ENCODE assay signal across 2 cellular contexts in the genomic region with DNA sequence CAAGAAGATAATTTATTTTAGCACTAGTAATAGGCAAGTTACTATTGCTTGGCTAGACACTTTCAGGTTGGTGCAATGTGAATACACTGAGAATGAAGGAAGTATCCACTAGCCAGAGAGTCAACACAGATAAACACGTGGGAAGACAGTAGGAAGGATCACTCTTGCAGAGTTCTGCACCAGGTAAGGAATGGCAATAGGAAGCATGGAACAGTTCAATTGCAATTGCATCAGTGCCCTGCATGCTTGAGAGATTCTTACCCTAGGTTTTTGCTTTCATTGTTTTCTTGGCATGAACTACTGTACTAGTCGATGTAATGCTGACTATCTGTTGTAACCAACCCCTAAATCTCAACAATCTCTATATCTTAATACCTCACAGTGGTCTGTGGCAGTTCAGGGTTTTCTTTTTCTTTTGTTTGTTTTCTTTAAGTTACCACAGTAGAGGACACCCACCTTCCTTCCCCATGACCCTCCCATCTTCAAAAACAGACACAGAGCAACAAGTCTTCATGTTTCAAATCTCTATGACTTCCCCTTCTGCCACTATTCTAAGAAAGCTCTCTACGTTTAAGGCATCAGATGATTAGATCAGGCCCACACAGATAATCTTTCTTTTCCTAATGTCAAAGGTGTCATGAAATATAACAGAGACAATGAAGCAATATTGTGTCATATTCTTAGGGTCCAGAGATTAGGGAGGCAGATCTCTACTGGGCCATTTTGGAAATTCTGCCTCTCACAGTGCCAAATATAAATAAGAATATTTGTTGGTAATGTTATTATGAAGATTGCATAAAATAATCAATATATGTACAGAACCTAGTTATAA.
TF ChIP-seq lines count a peak whose summit lies in the region.

No MANE protein-coding gene starts in this region.

TF ChIP-seq in endothelial cell of umbilical vein, 7 proteins besides CTCF, POLR2A, EP300 and RAD21:
- TF ChIP-seq FOS (IDR thresholded peaks at IDR 0.05; ENCODE audit: borderline replicate concordance, insufficient read depth, low read length) (no peak), JUN (IDR thresholded peaks at IDR 0.05; ENCODE audit: borderline replicate concordance, insufficient read depth, insufficient read length, low read depth) (no peak), MYC (IDR thresholded peaks at IDR 0.05; ENCODE audit: low read depth, low read length) (no peak), GATA2 (IDR thresholded peaks at IDR 0.05; ENCODE audit: insufficient read depth, insufficient read length, low read depth, low read length) (no peak), EZH2 (IDR thresholded peaks at IDR 0.05; ENCODE audit: borderline replicate concordance, low read depth, low read length, severe bottlenecking) (no peak), POLR2AphosphoS5 (IDR thresholded peaks at IDR 0.05; ENCODE audit: insufficient read depth, low read depth, low read length) (no peak)
- TF ChIP-seq, protein P1, sequence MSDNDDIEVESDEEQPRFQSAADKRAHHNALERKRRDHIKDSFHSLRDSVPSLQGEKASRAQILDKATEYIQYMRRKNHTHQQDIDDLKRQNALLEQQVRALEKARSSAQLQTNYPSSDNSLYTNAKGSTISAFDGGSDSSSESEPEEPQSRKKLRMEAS (IDR thresholded peaks at IDR 0.05; ENCODE audit: insufficient read depth, insufficient read length): no peak

TF ChIP-seq in HepG2, 621 proteins besides CTCF, POLR2A, EP300 and RAD21:
- TF ChIP-seq ONECUT2 (CRISPR knock-in tag; IDR thresholded peaks at IDR 0.05) (no peak), CEBPB (IDR thresholded peaks at IDR 0.05; ENCODE audit: borderline replicate concordance, low read depth, low read length) (0 out of 2 replicates have a peak, but pooled peaks have one; percentile 2), ZNF816 (CRISPR knock-in tag; IDR thresholded peaks at IDR 0.05; ENCODE audit: borderline replicate concordance) (0 out of 2 replicates have a peak, but pooled peaks have one; percentile 13), ZNF598 (CRISPR knock-in tag; IDR thresholded peaks at IDR 0.05; ENCODE audit: borderline replicate concordance) (no peak)
- TF ChIP-seq, protein P2, sequence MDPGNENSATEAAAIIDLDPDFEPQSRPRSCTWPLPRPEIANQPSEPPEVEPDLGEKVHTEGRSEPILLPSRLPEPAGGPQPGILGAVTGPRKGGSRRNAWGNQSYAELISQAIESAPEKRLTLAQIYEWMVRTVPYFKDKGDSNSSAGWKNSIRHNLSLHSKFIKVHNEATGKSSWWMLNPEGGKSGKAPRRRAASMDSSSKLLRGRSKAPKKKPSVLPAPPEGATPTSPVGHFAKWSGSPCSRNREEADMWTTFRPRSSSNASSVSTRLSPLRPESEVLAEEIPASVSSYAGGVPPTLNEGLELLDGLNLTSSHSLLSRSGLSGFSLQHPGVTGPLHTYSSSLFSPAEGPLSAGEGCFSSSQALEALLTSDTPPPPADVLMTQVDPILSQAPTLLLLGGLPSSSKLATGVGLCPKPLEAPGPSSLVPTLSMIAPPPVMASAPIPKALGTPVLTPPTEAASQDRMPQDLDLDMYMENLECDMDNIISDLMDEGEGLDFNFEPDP (CRISPR knock-in tag; conservative IDR thresholded peaks at IDR 0.05): 0 out of 2 replicates have a peak, but pooled peaks have one; percentile 39
